Comparison of ENCODE assay signal across 23 cellular contexts in the genomic region with DNA sequence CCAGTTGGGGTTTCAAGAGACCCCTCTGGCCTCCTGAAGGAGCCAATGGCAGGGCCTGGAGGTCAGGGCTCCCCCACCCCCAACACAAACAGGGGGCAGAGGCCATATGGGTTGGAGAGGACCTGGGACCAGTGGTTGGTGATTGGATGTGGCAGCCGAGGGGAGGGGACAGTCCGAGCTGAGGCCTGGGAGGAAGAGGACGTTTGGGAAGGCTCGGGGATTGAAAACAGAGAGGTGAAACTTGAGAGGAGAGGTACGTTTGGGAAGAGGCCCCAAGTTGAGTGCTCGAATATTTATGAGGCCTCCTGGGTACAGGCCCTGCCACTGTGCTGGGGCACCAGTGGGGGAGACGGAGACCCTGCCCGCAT. TPM values are rescaled to one million over a fixed set of nuclear protein-coding genes. Genes with fewer than 3 reads are reported as not detected.
"Had no signal": no experiment of that assay in that cellular context is flagged by ENCODE, and none has a peak within 500 bp of the region (broad histone marks: within the 10 kb centered on the region; RNA-seq: fewer than 3 reads in every experiment).

No MANE protein-coding gene starts in this region.

- DNase-seq: activated naive CD4-positive, alpha-beta T cell treated with Interleukin-2 at 50 U/mL for 16 hours; heart right ventricle; kidney; left ventricle myocardium inferior; natural killer cell; occipital lobe; stimulated activated CD4-positive, alpha-beta T cell treated with anti-CD3 and anti-CD28 coated beads, Interleukin-4, amount 100 ng/mL, for 4 hours; stimulated activated CD8-positive, alpha-beta memory T cell treated with anti-CD3 and anti-CD28 coated beads, Interleukin-4, amount 100 ng/mL, for 48 hours; stimulated activated naive CD8-positive, alpha-beta T cell treated with anti-CD3 and anti-CD28 coated beads, Interleukin-15, Interleukin-2, amounts not matched to agents 100 U/mL and 50 U/mL, for 24 hours; SW 1271; transverse colon had no signal

- H3K4me3 ChIP-seq: gastroesophageal sphincter, heart right ventricle, left ventricle myocardium inferior, prostate gland, skin epidermis, transverse colon had no signal

- H3K9me3 Mint-ChIP-seq: activated T-helper 17 cell treated with anti-CD3 and anti-CD28 coated beads, Interleukin-2, amount 50 U/mL, for 72 hours; natural killer cell had no signal

- H3K9me3 ChIP-seq: gastroesophageal sphincter, heart right ventricle, left ventricle myocardium inferior, prostate gland, transverse colon had no signal

- H3K4me3 Mint-ChIP-seq: activated T-helper 17 cell treated with anti-CD3 and anti-CD28 coated beads, Interleukin-2, amount 50 U/mL, for 72 hours; natural killer cell had no signal

- H3K4me1 ChIP-seq: gastroesophageal sphincter, prostate gland, transverse colon had no signal

- ATAC-seq: activated CD4-positive, CD25-positive, alpha-beta regulatory T cell treated with anti-CD3 and anti-CD28 coated beads, Interleukin-2, amount 50 U/mL, for 24 hours; activated T-helper 17 cell treated with anti-CD3 and anti-CD28 coated beads, Interleukin-2, amount 50 U/mL, for 72 hours; gastroesophageal sphincter; heart right ventricle; natural killer cell; right cardiac atrium; stimulated activated naive CD8-positive, alpha-beta T cell treated with anti-CD3 and anti-CD28 coated beads, Interleukin-15, Interleukin-2, amounts not matched to agents 100 U/mL and 50 U/mL, for 24 hours had no signal

- H3K36me3 ChIP-seq: left ventricle myocardium inferior, prostate gland, transverse colon had no signal

- FAIRE-seq: astrocyte, bronchial epithelial cell, endometrium, kidney, TTC549 had no signal

- H3K36me3 Mint-ChIP-seq: natural killer cell had no signal

- H3K27me3 ChIP-seq: gastroesophageal sphincter, heart right ventricle, transverse colon had no signal

- H3K27ac ChIP-seq: gastroesophageal sphincter, heart right ventricle, left ventricle myocardium inferior, prostate gland, skin epidermis, transverse colon had no signal

- H3K27me3 Mint-ChIP-seq: activated T-helper 17 cell treated with anti-CD3 and anti-CD28 coated beads, Interleukin-2, amount 50 U/mL, for 72 hours had no signal

- H3K27ac Mint-ChIP-seq: activated T-helper 17 cell treated with anti-CD3 and anti-CD28 coated beads, Interleukin-2, amount 50 U/mL, for 72 hours had no signal

RNA-seq across cellular contexts. Expression of a gene that starts 53.7 kb away (rescaled TPM):
- total RNA-seq: activated T-helper 17 cell treated with anti-CD3 and anti-CD28 coated beads, Interleukin-2, amount 50 U/mL, for 72 hours; astrocyte; bronchial epithelial cell; gastroesophageal sphincter; heart right ventricle; kidney; left ventricle myocardium inferior; natural killer cell; occipital lobe; right cardiac atrium; T-helper 2 cell treated with Interferon-gamma antibody and Interleukin-4, amounts not matched to agents 100 ng/mL and 5 ng/mL, for 36 hours; transverse colon had no signal
- polyA plus RNA-seq: esophagus, heart right ventricle, right cardiac atrium had no signal
